ENCODE assay signal across 18 cellular contexts in the genomic region with DNA sequence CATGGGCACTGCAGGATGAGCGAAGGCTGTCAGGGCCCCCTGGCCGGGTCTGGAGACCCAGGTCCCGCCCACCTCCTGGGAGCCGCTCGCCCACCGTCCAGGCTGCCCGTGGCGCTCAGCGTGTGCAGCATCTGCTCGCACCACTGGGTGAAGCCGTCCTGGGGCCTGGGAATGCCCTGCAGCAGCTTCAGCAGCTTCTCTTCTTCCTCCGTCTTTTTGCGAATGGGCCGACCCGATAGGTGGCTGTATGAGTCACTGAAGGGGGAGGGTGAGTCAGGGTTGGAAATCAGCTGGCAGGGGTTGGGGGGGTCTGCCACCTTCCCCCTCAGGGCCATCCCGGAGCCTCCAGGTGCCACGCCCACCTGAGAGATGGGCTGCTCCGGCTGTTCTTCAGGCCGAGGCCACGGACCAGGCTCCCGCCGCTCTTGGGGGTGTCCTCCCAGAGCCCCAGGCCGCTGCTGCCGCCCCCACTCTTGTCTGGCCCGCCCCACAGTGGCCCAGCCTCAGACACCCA. TPM values are rescaled to one million over a fixed set of nuclear protein-coding genes. Genes with fewer than 3 reads are reported as not detected.
DNase-seq lines count a peak whose midpoint lies in the region; ATAC-seq and TF ChIP-seq lines count a peak whose summit lies in the region.
"Had no signal": no experiment of that assay in that cellular context is flagged by ENCODE, and none has a peak within 500 bp of the region (broad histone marks: within the 10 kb centered on the region; RNA-seq: fewer than 3 reads in every experiment).

No MANE protein-coding gene starts in this region.

- peak; percentile 34 for DNase-seq in activated naive CD8-positive, alpha-beta T cell treated with anti-CD3 and anti-CD28 coated beads, Interleukin-2, amount 10 ng/mL, durations not matched to agents 7 days and 5 days
- no peak for DNase-seq in activated naive CD8-positive, alpha-beta T cell treated with anti-CD3 and anti-CD28 coated beads, Interleukin-2, amount 50 U/mL, for 24 hours
- DNase-seq in RPMI7951 (ENCODE audit: low read depth): peak; percentile 75
- DNase-seq in epithelial cell of esophagus (ENCODE audit: low read depth): peak; percentile 44
- no peak for DNase-seq in stimulated activated naive CD8-positive, alpha-beta T cell treated with anti-CD3 and anti-CD28 coated beads, Interleukin-15, Interleukin-2, amounts not matched to agents 100 U/mL and 50 U/mL, for 24 hours
- no peak for DNase-seq in NK-92 (lab: John Stamatoyannopoulos, UW; ENCODE audit: unreplicated experiment)
- DNase-seq in type B pancreatic cell (ENCODE audit: extremely low spot score, unreplicated experiment): no peak
- DNase-seq in activated CD4-positive, CD25-positive, alpha-beta regulatory T cell (lab: John Stamatoyannopoulos, UW): no peak
- DNase-seq: activated naive CD4-positive, alpha-beta T cell treated with Interleukin-2 at 50 U/mL for 16 hours; Caco-2; kidney glomerular epithelial cell; stimulated activated CD4-positive, alpha-beta T cell treated with anti-CD3 and anti-CD28 coated beads, Interleukin-12 subunit alpha, Interleukin-12 subunit beta, amount 100 ng/mL, for 4 hours had no signal

- H3K27me3 Mint-ChIP-seq in activated naive CD8-positive, alpha-beta T cell treated with anti-CD3 and anti-CD28 coated beads, Interleukin-2, amount 10 ng/mL, durations not matched to agents 7 days and 5 days: no peaks in the 10 kb centered on the region
- no peaks in the 10 kb centered on the region for H3K27me3 Mint-ChIP-seq in activated naive CD8-positive, alpha-beta T cell treated with anti-CD3 and anti-CD28 coated beads, Interleukin-2, amount 50 U/mL, for 24 hours
- no peaks in the 10 kb centered on the region for H3K27me3 Mint-ChIP-seq in type B pancreatic cell

- peaks cover 4% of the 10 kb centered on the region for H3K4me1 Mint-ChIP-seq in activated naive CD8-positive, alpha-beta T cell treated with anti-CD3 and anti-CD28 coated beads, Interleukin-2, amount 10 ng/mL, durations not matched to agents 7 days and 5 days
- H3K4me1 Mint-ChIP-seq in activated naive CD8-positive, alpha-beta T cell treated with anti-CD3 and anti-CD28 coated beads, Interleukin-2, amount 50 U/mL, for 24 hours: peaks cover 13% of the 10 kb centered on the region
- peaks cover 10% of the 10 kb centered on the region for H3K4me1 Mint-ChIP-seq in type B pancreatic cell (ENCODE audit: unreplicated experiment)

- no peak for ATAC-seq in activated naive CD8-positive, alpha-beta T cell treated with anti-CD3 and anti-CD28 coated beads, Interleukin-2, amount 10 ng/mL, durations not matched to agents 7 days and 5 days (ENCODE audit: low read depth)
- ATAC-seq in activated naive CD8-positive, alpha-beta T cell treated with anti-CD3 and anti-CD28 coated beads, Interleukin-2, amount 50 U/mL, for 24 hours: no peak
- peak; percentile 4 for ATAC-seq in stimulated activated naive CD8-positive, alpha-beta T cell treated with anti-CD3 and anti-CD28 coated beads, Interleukin-15, Interleukin-2, amounts not matched to agents 100 U/mL and 50 U/mL, for 24 hours

- no peak for TF ChIP-seq CTCF in epithelial cell of esophagus (IDR thresholded peaks at IDR 0.05; ENCODE audit: insufficient read depth, low read depth, low read length, missing control alignments)
- TF ChIP-seq CTCF in type B pancreatic cell (conservative IDR thresholded peaks at IDR 0.05): no peak

- no peak overlapping the region for H3K27ac Mint-ChIP-seq in activated naive CD8-positive, alpha-beta T cell treated with anti-CD3 and anti-CD28 coated beads, Interleukin-2, amount 10 ng/mL, durations not matched to agents 7 days and 5 days
- no peak overlapping the region for H3K27ac Mint-ChIP-seq in activated naive CD8-positive, alpha-beta T cell treated with anti-CD3 and anti-CD28 coated beads, Interleukin-2, amount 50 U/mL, for 24 hours
- no peak overlapping the region for H3K27ac Mint-ChIP-seq in type B pancreatic cell
- H3K27ac Mint-ChIP-seq: mesothelial cell of epicardium had no signal

- H3K9me3 Mint-ChIP-seq in activated naive CD8-positive, alpha-beta T cell treated with anti-CD3 and anti-CD28 coated beads, Interleukin-2, amount 10 ng/mL, durations not matched to agents 7 days and 5 days: no peaks in the 10 kb centered on the region
- no peaks in the 10 kb centered on the region for H3K9me3 Mint-ChIP-seq in activated naive CD8-positive, alpha-beta T cell treated with anti-CD3 and anti-CD28 coated beads, Interleukin-2, amount 50 U/mL, for 24 hours
- no peaks in the 10 kb centered on the region for H3K9me3 Mint-ChIP-seq in type B pancreatic cell
- H3K9me3 Mint-ChIP-seq: mesothelial cell of epicardium had no signal

- no peak overlapping the region for H3K4me3 Mint-ChIP-seq in activated naive CD8-positive, alpha-beta T cell treated with anti-CD3 and anti-CD28 coated beads, Interleukin-2, amount 10 ng/mL, durations not matched to agents 7 days and 5 days
- no peak overlapping the region for H3K4me3 Mint-ChIP-seq in activated naive CD8-positive, alpha-beta T cell treated with anti-CD3 and anti-CD28 coated beads, Interleukin-2, amount 50 U/mL, for 24 hours
- H3K4me3 Mint-ChIP-seq in type B pancreatic cell: no peak overlapping the region
- H3K4me3 Mint-ChIP-seq: mesothelial cell of epicardium had no signal

- H3K36me3 Mint-ChIP-seq in activated naive CD8-positive, alpha-beta T cell treated with anti-CD3 and anti-CD28 coated beads, Interleukin-2, amount 10 ng/mL, durations not matched to agents 7 days and 5 days: peaks cover 10% of the 10 kb centered on the region
- H3K36me3 Mint-ChIP-seq in activated naive CD8-positive, alpha-beta T cell treated with anti-CD3 and anti-CD28 coated beads, Interleukin-2, amount 50 U/mL, for 24 hours (ENCODE audit: low read depth): peaks cover 10% of the 10 kb centered on the region
- H3K36me3 Mint-ChIP-seq in type B pancreatic cell: peaks cover 3% of the 10 kb centered on the region

- POLR2A ChIA-PET in activated naive CD8-positive, alpha-beta T cell treated with anti-CD3 and anti-CD28 coated beads, Interleukin-2, amount 10 ng/mL, durations not matched to agents 7 days and 5 days (lab: Charles Lee): interaction anchor here (0.8 to 2.0 kb wide), 4 partner anchors 9 to 96 kb away, joined by 3 to 6 read pairs (median 5); a partner anchor contains a TSS

- H3K4me3 ChIP-seq in epithelial cell of esophagus (ENCODE audit: low read length): no peak overlapping the region
- H3K4me3 ChIP-seq: thoracic aorta had no signal

RNA-seq across cellular contexts. Expression of a gene that starts 8.7 kb away (rescaled TPM):
- total RNA-seq in activated naive CD8-positive, alpha-beta T cell treated with anti-CD3 and anti-CD28 coated beads, Interleukin-2, amount 10 ng/mL, durations not matched to agents 7 days and 5 days: 100 to 1,000 TPM; 203 to 216 TPM
- total RNA-seq in RPMI7951 (2014; rRNA removed; shearing (Covaris generic)): 89.4 and 125 TPM in 2 replicates
- 179 and 203 TPM in 2 replicates for total RNA-seq in type B pancreatic cell (ENCODE audit: low replicate concordance)

RNA-seq across cellular contexts. Expression of a gene that starts 11.8 kb away (rescaled TPM):
- total RNA-seq in activated naive CD8-positive, alpha-beta T cell treated with anti-CD3 and anti-CD28 coated beads, Interleukin-2, amount 10 ng/mL, durations not matched to agents 7 days and 5 days: 10 to 100 TPM; 71.5 to 75.2 TPM
- total RNA-seq in RPMI7951 (2014; rRNA removed; shearing (Covaris generic)): 4.8 and 5.3 TPM in 2 replicates
- 49.5 and 79.4 TPM in 2 replicates for total RNA-seq in type B pancreatic cell (ENCODE audit: low replicate concordance)

RNA-seq across cellular contexts. Expression of a gene that starts 23.6 kb away (rescaled TPM):
- 10 to 100 TPM; 29.6 to 32.8 TPM for total RNA-seq in activated naive CD8-positive, alpha-beta T cell treated with anti-CD3 and anti-CD28 coated beads, Interleukin-2, amount 10 ng/mL, durations not matched to agents 7 days and 5 days
- total RNA-seq in RPMI7951 (2014; rRNA removed; shearing (Covaris generic)): 79.5 and 91.4 TPM in 2 replicates
- total RNA-seq in type B pancreatic cell (ENCODE audit: low replicate concordance): 39.2 and 41.0 TPM in 2 replicates

RNA-seq across cellular contexts. Expression of a gene that starts 26.0 kb away (rescaled TPM):
- not detected for total RNA-seq in activated naive CD8-positive, alpha-beta T cell treated with anti-CD3 and anti-CD28 coated beads, Interleukin-2, amount 10 ng/mL, durations not matched to agents 7 days and 5 days
- not detected in 2 replicates for total RNA-seq in RPMI7951 (2014; rRNA removed; shearing (Covaris generic))
- 1.8 and 2.4 TPM in 2 replicates for total RNA-seq in type B pancreatic cell (ENCODE audit: low replicate concordance)
- total RNA-seq: Caco-2; cardiac septum; HT1080; mesothelial cell of epicardium; OCI-LY7; T-helper 1 cell treated with Interleukin-12 subunit alpha and Interleukin-12 subunit beta and Interleukin-4 antibody, amounts not matched to agents 30 ng/mL and 1 ng/mL, for 36 hours; thoracic aorta had no signal

RNA-seq across cellular contexts. Expression of a gene that starts 38.0 kb away (rescaled TPM):
- total RNA-seq in activated naive CD8-positive, alpha-beta T cell treated with anti-CD3 and anti-CD28 coated beads, Interleukin-2, amount 10 ng/mL, durations not matched to agents 7 days and 5 days: under 1 TPM in 1 of 2 experiments, not detected in 1; 0.22 TPM
- total RNA-seq in RPMI7951 (2014; rRNA removed; shearing (Covaris generic)): not detected in 2 replicates
- 0.22 and 0.40 TPM in 2 replicates for total RNA-seq in type B pancreatic cell (ENCODE audit: low replicate concordance)
- total RNA-seq: cardiac septum; HT1080; T-helper 1 cell treated with Interleukin-12 subunit alpha and Interleukin-12 subunit beta and Interleukin-4 antibody, amounts not matched to agents 30 ng/mL and 1 ng/mL, for 36 hours; thoracic aorta had no signal

Comparison
In these comparisons a context has a peak if more than half of its experiments do, and no peak if none do; other contexts are left out.
1. DNase-seq: peak in activated naive CD8-positive, alpha-beta T cell treated with anti-CD3 and anti-CD28 coated beads, Interleukin-2, amount 10 ng/mL, durations not matched to agents 7 days and 5 days (single experiment), RPMI7951 (single experiment) and epithelial cell of esophagus (single experiment); none in activated naive CD8-positive, alpha-beta T cell treated with anti-CD3 and anti-CD28 coated beads, Interleukin-2, amount 50 U/mL, for 24 hours (single experiment), stimulated activated naive CD8-positive, alpha-beta T cell treated with anti-CD3 and anti-CD28 coated beads, Interleukin-15, Interleukin-2, amounts not matched to agents 100 U/mL and 50 U/mL, for 24 hours (single experiment), NK-92 (single experiment), type B pancreatic cell (single experiment) and activated CD4-positive, CD25-positive, alpha-beta regulatory T cell (0 of 4).